In the genomic region with DNA sequence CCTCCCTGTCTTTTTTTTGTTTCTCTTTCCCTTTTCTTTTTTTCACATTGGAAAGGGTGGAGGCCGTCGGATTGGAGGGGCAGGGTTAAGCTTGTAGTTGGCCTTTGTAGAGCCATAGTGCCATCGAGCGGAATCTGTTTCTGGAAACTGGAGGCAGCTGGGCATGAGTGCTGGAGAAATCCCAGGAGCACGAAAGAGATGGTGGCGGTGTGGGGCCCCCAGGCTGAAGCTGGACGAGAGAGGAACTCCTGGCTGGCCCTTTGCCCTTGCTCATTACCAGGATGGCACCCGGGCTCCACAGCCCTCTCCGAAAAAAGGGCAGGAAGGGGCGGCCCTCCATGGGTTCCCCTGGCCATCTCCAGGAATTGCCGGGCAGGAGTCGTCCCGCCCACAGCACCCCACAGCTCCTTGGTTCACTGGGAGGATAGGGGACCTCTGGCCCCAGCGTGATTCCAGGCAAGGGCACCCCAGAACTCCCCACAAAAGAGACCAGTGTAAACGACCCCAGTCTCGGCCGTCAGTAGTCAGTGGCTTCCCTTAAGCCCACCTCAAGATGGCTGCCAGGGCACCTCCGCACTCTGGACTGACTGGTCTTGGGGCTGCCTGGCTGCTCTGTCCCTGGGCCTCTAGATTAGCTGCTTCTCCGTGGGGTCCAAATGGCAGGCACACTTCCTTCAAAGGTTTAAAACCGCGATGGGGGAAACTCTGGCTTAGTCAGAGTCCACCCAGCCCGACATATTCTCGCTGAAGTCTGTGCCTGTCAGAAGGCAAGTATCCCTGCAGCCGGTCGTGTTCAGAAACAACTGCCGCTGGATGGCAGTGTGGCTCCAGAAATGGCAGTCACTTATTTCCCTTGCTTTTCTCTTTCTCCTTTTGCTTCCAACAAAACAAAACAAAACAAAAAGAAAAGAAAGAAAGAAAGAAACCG, we compare ENCODE assay signal across 8 cellular contexts.
A peak's percentile ranks its signal among the peaks of the same experiment; 100 is the strongest.
DNase-seq lines count a peak whose midpoint lies in the region; ATAC-seq, FAIRE-seq and TF ChIP-seq lines count a peak whose summit lies in the region.

No MANE protein-coding gene starts in this region.

- ATAC-seq in GM18873 (IDR thresholded peaks at IDR 0.05; ENCODE audit: low FRiP score, unreplicated experiment) = no peak

- peak; percentile 80 for DNase-seq in GM12865 (ENCODE audit: low read depth)
- DNase-seq in LHCN-M2 (ENCODE audit: low read depth) = peak; percentile 67
- DNase-seq in UCSD-AML1 (lab: John Stamatoyannopoulos, UW; ENCODE audit: unreplicated experiment) = peak; percentile 37
- DNase-seq in breast epithelium (ENCODE audit: low spot score in 2 of 2) = peak; percentile 54 to 77
- peak; percentile 4 to 41 for DNase-seq in stimulated activated CD4-positive, alpha-beta T cell treated with anti-CD3 and anti-CD28 coated beads, Interleukin-15, amount 100 ng/mL, for 1 hour (ENCODE audit: low read depth in 1 of 2, low spot score in 1 of 2)
- no peak for DNase-seq in kidney glomerular epithelial cell (lab: John Stamatoyannopoulos, UW)

- no peaks in the 10 kb centered on the region for H3K9me3 ChIP-seq in breast epithelium

- H3K4me3 ChIP-seq in GM12865 (ENCODE audit: low read depth, low read length) (no peak overlapping the region), breast epithelium (peak overlapping the region in 2 of 3 donors; percentile 66 to 73)

- TF ChIP-seq CTCF in GM12865 (IDR thresholded peaks at IDR 0.05; ENCODE audit: insufficient read depth, low read depth, low read length, missing control alignments) (peak; percentile 45), breast epithelium (IDR thresholded peaks at IDR 0.05) (peak; percentile 33 to 61 (median 39))

- no peaks in the 10 kb centered on the region for H3K4me1 ChIP-seq in breast epithelium

- H3K27me3 ChIP-seq in breast epithelium = no peaks in the 10 kb centered on the region

- H3K27ac ChIP-seq in breast epithelium = peak overlapping the region; percentile 82 to 86

- peak; percentile 62 for FAIRE-seq in islet of Langerhans (lab: Jason Lieb, UNC)

- intact Hi-C loops in breast epithelium (cut with DNase I; ENCODE audit: low total_unique reads) = no loop called here

- no peak for TF ChIP-seq POLR2A in breast epithelium (IDR thresholded peaks at IDR 0.05)

- no peaks in the 10 kb centered on the region for H3K36me3 ChIP-seq in breast epithelium
